Comparison of ENCODE assay signal across 6 cellular contexts in the genomic region with DNA sequence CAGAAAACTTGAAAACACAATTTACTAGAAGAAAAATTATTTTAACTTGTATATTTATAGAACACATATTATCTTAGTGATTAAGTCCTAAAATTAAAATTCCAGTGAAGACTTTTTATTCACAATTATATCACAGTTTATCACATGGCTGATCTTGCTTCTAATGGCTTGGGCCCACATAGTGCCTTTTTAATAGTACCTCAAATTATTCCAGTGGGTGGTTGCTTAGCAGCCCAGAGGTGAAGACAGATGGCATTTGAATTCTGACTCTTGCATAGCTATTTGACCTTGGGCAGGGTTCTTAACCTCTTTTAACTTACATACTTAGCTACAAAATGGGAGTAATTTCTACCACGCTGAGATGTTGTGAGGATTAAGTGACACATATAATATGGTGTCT.
"Had no signal": no experiment of that assay in that cellular context is flagged by ENCODE, and none has a peak within 500 bp of the region (broad histone marks: within the 10 kb centered on the region; RNA-seq: fewer than 3 reads in every experiment).

No MANE protein-coding gene starts in this region.

- ATAC-seq: GM23338, HepG2 had no signal

- DNase-seq: H9, HCEC 1CT, KBM-7 had no signal

- H3K27ac ChIP-seq: HL-60 had no signal
